In genomic region chr5:135473956-135474670, GRCh38 we compare ENCODE assay signal across 31 cellular contexts. TPM values are rescaled to one million over a fixed set of nuclear protein-coding genes. Genes with fewer than 3 reads are reported as not detected.
"Had no signal": no experiment of that assay in that cellular context is flagged by ENCODE, and none has a peak within 500 bp of the region (broad histone marks: within the 10 kb centered on the region; RNA-seq: fewer than 3 reads in every experiment).

No MANE protein-coding gene starts in this region.

- H3K4me3 ChIP-seq: cardiac muscle cell, left lung, lung, thyroid gland had no signal

- FAIRE-seq: endometrium, TTC549 had no signal

- ATAC-seq: left lung, T-cell had no signal

- H3K36me3 ChIP-seq: cardiac muscle cell, left lung, thyroid gland, WERI-Rb-1 had no signal

- H3K4me1 ChIP-seq: left lung, thyroid gland had no signal

- DNase-seq: activated CD4-positive, alpha-beta T cell treated with anti-CD3 and anti-CD28 coated beads for 1 hour; activated CD4-positive, alpha-beta T cell treated with anti-CD3 and anti-CD28 coated beads, Interleukin-2, amount 50 U/mL, for 4 hours; activated CD8-positive, alpha-beta memory T cell treated with anti-CD3 and anti-CD28 coated beads for 24 hours; activated CD8-positive, alpha-beta memory T cell treated with anti-CD3 and anti-CD28 coated beads, Interleukin-2, amount 50 U/mL, for 4 hours; activated naive CD4-positive, alpha-beta T cell treated with Interleukin-2 at 50 U/mL for 16 hours; activated T-cell treated with anti-CD3 and anti-CD28 coated beads, Interleukin-2, amount 50 U/mL, for 24 hours; amygdala; effector CD4-positive, alpha-beta T cell; erythroblast; foreskin fibroblast; kidney glomerular epithelial cell; left lung; naive thymus-derived CD4-positive, alpha-beta T cell; retina; stimulated activated CD4-positive, alpha-beta T cell treated with anti-CD3 and anti-CD28 coated beads, Interleukin-1b, Interleukin-23, amount 100 ng/mL, for 48 hours; substantia nigra; T-cell; thyroid gland; WERI-Rb-1 had no signal

- H3K27ac ChIP-seq: cardiac muscle cell, left lung, thyroid gland, WERI-Rb-1 had no signal

- H3K9me3 ChIP-seq: left lung, thyroid gland had no signal

RNA-seq across cellular contexts. Expression of gene TIFAB, which starts 22.0 kb away (rescaled TPM):
- total RNA-seq: activated T-helper 17 cell treated with anti-CD3 and anti-CD28 coated beads, Interleukin-2, amount 50 U/mL, for 72 hours; cardiac muscle cell; fibroblast of lung; glomerular endothelial cell; neural crest cell; osteoblast; progenitor cell of endocrine pancreas; thyroid gland had no signal
- polyA plus RNA-seq: cardiac muscle cell; fibroblast of lung; naive thymus-derived CD4-positive, alpha-beta T cell had no signal

RNA-seq across cellular contexts. Expression of gene DCANP1, which starts 27.0 kb away (rescaled TPM):
- total RNA-seq: activated T-helper 17 cell treated with anti-CD3 and anti-CD28 coated beads, Interleukin-2, amount 50 U/mL, for 72 hours; cardiac muscle cell; fibroblast of lung; glomerular endothelial cell; neural crest cell; osteoblast; progenitor cell of endocrine pancreas; skeletal muscle tissue; T-cell; thyroid gland had no signal
- polyA plus RNA-seq: cardiac muscle cell; fibroblast of lung; naive thymus-derived CD4-positive, alpha-beta T cell; urinary bladder had no signal
